In the genomic region with DNA sequence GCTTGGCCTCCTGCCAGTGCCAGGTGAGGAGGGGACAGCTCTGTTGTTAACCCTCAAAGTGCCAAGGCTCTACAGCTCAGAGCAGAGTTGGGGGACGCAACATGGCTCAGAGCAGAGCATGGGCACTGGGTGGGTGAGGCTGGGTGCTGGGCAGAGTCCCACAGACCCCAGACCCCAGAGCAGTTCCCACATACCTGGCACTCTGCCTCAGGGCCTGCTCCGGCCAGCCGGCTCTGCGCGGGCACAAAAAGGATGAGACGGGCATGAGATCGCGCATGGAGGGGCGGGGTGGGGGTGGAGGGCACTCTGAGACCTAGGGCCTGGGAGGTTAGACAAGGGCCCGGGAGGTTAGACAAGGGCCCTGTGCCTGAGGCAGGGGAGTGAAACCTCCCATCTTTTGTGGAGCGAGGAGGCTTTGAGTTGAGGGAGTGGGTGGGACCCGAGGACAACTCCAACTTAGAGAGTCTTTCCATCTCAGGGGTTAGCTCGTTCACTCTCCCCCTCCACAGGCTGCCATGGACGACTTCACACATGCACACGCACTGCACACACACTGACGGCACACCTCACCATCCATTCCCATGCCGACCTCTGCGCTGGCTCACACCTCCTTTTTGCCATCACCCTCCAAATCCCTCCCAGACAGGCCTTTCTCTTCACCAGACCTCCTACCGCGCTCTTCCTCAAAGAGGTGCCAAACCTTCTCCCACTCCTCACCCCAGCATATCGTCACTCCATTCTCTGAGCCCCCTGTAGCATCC, we compare ENCODE assay signal across 1 cellular context.
TF ChIP-seq lines count a peak whose summit lies in the region.

No MANE protein-coding gene starts in this region.

TF ChIP-seq in WTC11, 78 proteins besides CTCF, POLR2A, EP300 and RAD21 (continued from another document):
- TF ChIP-seq, protein P1, sequence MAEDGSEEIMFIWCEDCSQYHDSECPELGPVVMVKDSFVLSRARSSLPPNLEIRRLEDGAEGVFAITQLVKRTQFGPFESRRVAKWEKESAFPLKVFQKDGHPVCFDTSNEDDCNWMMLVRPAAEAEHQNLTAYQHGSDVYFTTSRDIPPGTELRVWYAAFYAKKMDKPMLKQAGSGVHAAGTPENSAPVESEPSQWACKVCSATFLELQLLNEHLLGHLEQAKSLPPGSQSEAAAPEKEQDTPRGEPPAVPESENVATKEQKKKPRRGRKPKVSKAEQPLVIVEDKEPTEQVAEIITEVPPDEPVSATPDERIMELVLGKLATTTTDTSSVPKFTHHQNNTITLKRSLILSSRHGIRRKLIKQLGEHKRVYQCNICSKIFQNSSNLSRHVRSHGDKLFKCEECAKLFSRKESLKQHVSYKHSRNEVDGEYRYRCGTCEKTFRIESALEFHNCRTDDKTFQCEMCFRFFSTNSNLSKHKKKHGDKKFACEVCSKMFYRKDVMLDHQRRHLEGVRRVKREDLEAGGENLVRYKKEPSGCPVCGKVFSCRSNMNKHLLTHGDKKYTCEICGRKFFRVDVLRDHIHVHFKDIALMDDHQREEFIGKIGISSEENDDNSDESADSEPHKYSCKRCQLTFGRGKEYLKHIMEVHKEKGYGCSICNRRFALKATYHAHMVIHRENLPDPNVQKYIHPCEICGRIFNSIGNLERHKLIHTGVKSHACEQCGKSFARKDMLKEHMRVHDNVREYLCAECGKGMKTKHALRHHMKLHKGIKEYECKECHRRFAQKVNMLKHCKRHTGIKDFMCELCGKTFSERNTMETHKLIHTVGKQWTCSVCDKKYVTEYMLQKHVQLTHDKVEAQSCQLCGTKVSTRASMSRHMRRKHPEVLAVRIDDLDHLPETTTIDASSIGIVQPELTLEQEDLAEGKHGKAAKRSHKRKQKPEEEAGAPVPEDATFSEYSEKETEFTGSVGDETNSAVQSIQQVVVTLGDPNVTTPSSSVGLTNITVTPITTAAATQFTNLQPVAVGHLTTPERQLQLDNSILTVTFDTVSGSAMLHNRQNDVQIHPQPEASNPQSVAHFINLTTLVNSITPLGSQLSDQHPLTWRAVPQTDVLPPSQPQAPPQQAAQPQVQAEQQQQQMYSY (CRISPR knock-in tag; IDR thresholded peaks at IDR 0.05), result no peak
- TF ChIP-seq FOXK1 (CRISPR knock-in tag; IDR thresholded peaks at IDR 0.05) (no peak), MAX (CRISPR knock-in tag; IDR thresholded peaks at IDR 0.05) (no peak), NR1H2 (CRISPR knock-in tag; IDR thresholded peaks at IDR 0.05) (no peak), RORB (CRISPR knock-in tag; IDR thresholded peaks at IDR 0.05) (no peak), JUN (CRISPR knock-in tag; IDR thresholded peaks at IDR 0.05) (no peak), ARID4B (CRISPR knock-in tag; IDR thresholded peaks at IDR 0.05; ENCODE audit: borderline replicate concordance) (no peak), USF2 (CRISPR knock-in tag; IDR thresholded peaks at IDR 0.05) (no peak)
- TF ChIP-seq, protein P2, sequence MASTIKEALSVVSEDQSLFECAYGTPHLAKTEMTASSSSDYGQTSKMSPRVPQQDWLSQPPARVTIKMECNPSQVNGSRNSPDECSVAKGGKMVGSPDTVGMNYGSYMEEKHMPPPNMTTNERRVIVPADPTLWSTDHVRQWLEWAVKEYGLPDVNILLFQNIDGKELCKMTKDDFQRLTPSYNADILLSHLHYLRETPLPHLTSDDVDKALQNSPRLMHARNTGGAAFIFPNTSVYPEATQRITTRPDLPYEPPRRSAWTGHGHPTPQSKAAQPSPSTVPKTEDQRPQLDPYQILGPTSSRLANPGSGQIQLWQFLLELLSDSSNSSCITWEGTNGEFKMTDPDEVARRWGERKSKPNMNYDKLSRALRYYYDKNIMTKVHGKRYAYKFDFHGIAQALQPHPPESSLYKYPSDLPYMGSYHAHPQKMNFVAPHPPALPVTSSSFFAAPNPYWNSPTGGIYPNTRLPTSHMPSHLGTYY (CRISPR knock-in tag; IDR thresholded peaks at IDR 0.05), result no peak
TF ChIP-seq in WTC11: peak in this region for 0.
